8 cellular contexts compared by ENCODE assay signal in genomic region chr5:32444191-32444945, GRCh38. TPM values are rescaled to one million over a fixed set of nuclear protein-coding genes. Genes with fewer than 3 reads are reported as not detected.
DNase-seq lines count a peak whose midpoint lies in the region; ATAC-seq and TF ChIP-seq lines count a peak whose summit lies in the region.

Gene ZFR, minus strand, starts transcription at chr5:32444740. Its CDS starts 82 bp downstream, at chr5:32444658.

- TF ChIP-seq CTCF in GM13977 (IDR thresholded peaks at IDR 0.05; ENCODE audit: extremely low read depth, insufficient read depth, missing control alignments) (no peak), heart left ventricle (IDR thresholded peaks at IDR 0.05) (no peak), type B pancreatic cell (conservative IDR thresholded peaks at IDR 0.05) (no peak)

- H3K4me3 ChIP-seq in heart left ventricle, result peak within 1 kb of the TSS; percentile 69 to 98 (median 88)

- DNase-seq in GM13977 (ENCODE audit: low spot score), result peak; percentile 96
- DNase-seq in NCI-H146 (lab: John Stamatoyannopoulos, UW), result peak; percentile 89
- DNase-seq in T-cell, result peak; percentile 79 to 93 (median 90)
- DNase-seq in heart left ventricle, result peak; percentile 92 to 97 (median 94)
- DNase-seq in posterior cingulate gyrus, result peak; percentile 88 to 99 (median 92)
- DNase-seq in type B pancreatic cell (ENCODE audit: extremely low spot score, unreplicated experiment), result peak; percentile 95

- no peaks in the 10 kb centered on the region for H3K36me3 ChIP-seq in heart left ventricle

- H3K9me3 ChIP-seq in heart left ventricle, result no peaks in the 10 kb centered on the region

- CTCF ChIA-PET in T-cell (lab: Charles Lee), result interaction anchor here in 1 of 2 donors (1.0 kb wide), 1 partner anchor 146 kb away, joined by 7 read pairs; no protein-coding TSS in a partner anchor

- H3K4me1 ChIP-seq in heart left ventricle, result peaks cover 0 to 50% (median 21%) of the 10 kb centered on the region in 12 donors

- no peaks in the 10 kb centered on the region for H3K9me3 Mint-ChIP-seq in T-cell
- H3K9me3 Mint-ChIP-seq in type B pancreatic cell, result no peaks in the 10 kb centered on the region

- intact Hi-C loops in heart left ventricle (cut with DNase I) (no loop called here), posterior cingulate gyrus (cut with DNase I) (loop anchor here (2.0 to 5.0 kb wide), 2 partner anchors 140 to 272 kb away; partner anchors contain the start of genes GOLPH3 and SUB1)

- POLR2A ChIA-PET in T-cell (lab: Charles Lee), result interaction anchor here (0.6 to 1.1 kb wide), 4 partner anchors 9 to 280 kb away, joined by 3 to 5 read pairs (median 4); no protein-coding TSS in a partner anchor

- peaks cover 3% of the 10 kb centered on the region for H3K36me3 Mint-ChIP-seq in T-cell
- H3K36me3 Mint-ChIP-seq in type B pancreatic cell, result peaks cover 11% of the 10 kb centered on the region

- peak; percentile 24 to 69 for TF ChIP-seq POLR2A in heart left ventricle (IDR thresholded peaks at IDR 0.05)

- WGBS in adipose tissue, 3 donors, result 0 to 1% (median 1%) methylated on average over 49 to 81 of the region's 81 CpGs
- 0 to 2% (median 1%) methylated on average over 20 to 81 of the region's 81 CpGs for WGBS in heart left ventricle, 4 donors

- ATAC-seq in HG02870 (IDR thresholded peaks at IDR 0.05; ENCODE audit: unreplicated experiment), result peak; percentile 65
- ATAC-seq in T-cell (replicated peaks in 1 of 4), result peak; percentile 93 to 95 (median 94)
- peak; percentile 96 to 98 (median 97) for ATAC-seq in heart left ventricle

- H3K27me3 ChIP-seq in heart left ventricle, result no peaks in the 10 kb centered on the region

- peak within 1 kb of the TSS; percentile 12 for H3K27ac ChIP-seq in adipose tissue (ENCODE audit: low read depth, low read length)
- peak within 1 kb of the TSS; percentile 84 to 98 (median 94) for H3K27ac ChIP-seq in heart left ventricle

- in situ Hi-C loops in GM13977 (cut with MboI; ENCODE audit: low pct_unique_long_range_greater_than_20kb, low sequenced_read_pairs, unreplicated experiment), result no loop called here

- H3K4me1 Mint-ChIP-seq in T-cell (peaks cover 33 to 46% (median 39%) of the 10 kb centered on the region in 3 donors), type B pancreatic cell (ENCODE audit: unreplicated experiment) (peaks cover 30% of the 10 kb centered on the region)

- H3K27me3 Mint-ChIP-seq in T-cell, result no peaks in the 10 kb centered on the region
- H3K27me3 Mint-ChIP-seq in type B pancreatic cell, result peaks cover 13% of the 10 kb centered on the region

- H3K27ac Mint-ChIP-seq in T-cell (peak within 1 kb of the TSS; percentile 88 to 95), type B pancreatic cell (peak within 1 kb of the TSS; percentile 94)

- H3K4me3 Mint-ChIP-seq in T-cell (peak within 1 kb of the TSS; percentile 92 to 95 (median 94)), type B pancreatic cell (peak within 1 kb of the TSS; percentile 95)

RNA-seq across cellular contexts. Expression of gene ZFR, which starts in this region (rescaled TPM):
- total RNA-seq in T-cell, result 10 to 100 TPM; 50.1 to 55.9 (median 54.2) TPM
- polyA plus RNA-seq in adipose tissue, result 10 to 100 TPM; 20.3 to 47.7 (median 35.1) TPM
- total RNA-seq in heart left ventricle, result 10 to 100 TPM; 53.7 to 79.9 (median 63.8) TPM
- polyA plus RNA-seq in heart left ventricle, result 10 to 100 TPM; 18.2 to 53.6 TPM
- total RNA-seq in type B pancreatic cell (ENCODE audit: low replicate concordance), result 56.7 and 67.1 TPM in 2 replicates

Comparison
In these comparisons a context has a peak if more than half of its experiments do, and no peak if none do; other contexts are left out.
1. Peak in every context shown above with its lines: DNase-seq, ATAC-seq, H3K4me3 ChIP-seq and H3K27ac ChIP-seq.